8 cellular contexts compared by ENCODE assay signal in the genomic region with DNA sequence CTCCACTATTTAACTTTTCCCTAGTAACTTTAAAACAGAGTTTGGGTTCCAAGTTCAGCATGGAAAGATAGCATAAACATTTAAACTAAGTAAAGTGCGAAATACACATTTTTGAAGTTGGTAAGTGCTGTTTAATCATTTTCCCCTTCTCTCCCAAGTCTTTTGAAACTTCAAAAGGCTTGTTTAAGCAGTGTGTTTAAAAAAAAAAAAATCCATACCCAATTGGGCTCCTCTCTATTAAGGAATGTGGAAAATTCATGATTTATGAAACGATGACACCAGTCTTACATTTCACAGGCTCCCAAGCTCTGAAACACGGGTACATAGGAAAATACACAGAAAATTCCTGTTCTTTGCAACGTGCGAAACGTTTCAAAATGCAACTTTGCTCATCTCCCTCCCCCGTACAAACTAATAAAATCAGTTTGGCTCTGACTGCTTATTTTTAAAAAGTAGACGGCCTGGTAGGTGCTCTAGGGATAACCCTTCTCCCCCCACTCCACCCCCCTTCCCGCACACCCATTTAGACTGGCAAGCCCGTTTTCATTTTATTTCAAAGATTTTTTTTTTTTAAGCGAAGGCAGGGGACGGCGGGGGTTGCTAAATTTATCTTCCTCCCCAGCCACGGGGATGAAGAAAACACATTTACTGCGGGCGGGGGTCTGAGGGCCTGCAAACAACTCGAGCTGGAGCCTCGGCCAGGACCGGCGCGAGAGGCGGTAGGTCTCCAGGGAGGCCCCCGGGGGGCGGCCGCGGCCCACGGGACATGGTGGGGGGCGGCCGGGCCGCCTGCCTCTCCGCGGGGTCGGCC. TPM values are rescaled to one million over a fixed set of nuclear protein-coding genes. Genes with fewer than 3 reads are reported as not detected.
DNase-seq lines count a peak whose midpoint lies in the region; ATAC-seq and TF ChIP-seq lines count a peak whose summit lies in the region.

No MANE protein-coding gene starts in this region.

- CTCF ChIA-PET in activated naive CD4-positive, alpha-beta T cell treated with anti-CD3 and anti-CD28 coated beads, Interleukin-2, amount 10 ng/mL, durations not matched to agents 7 days and 5 days (lab: Charles Lee), result no interaction called here

- H3K27me3 Mint-ChIP-seq in activated naive CD4-positive, alpha-beta T cell treated with anti-CD3 and anti-CD28 coated beads, Interleukin-2, amount 10 ng/mL, durations not matched to agents 7 days and 5 days, result no peaks in the 10 kb centered on the region
- H3K27me3 Mint-ChIP-seq in immature natural killer cell (ENCODE audit: low read depth in 3 of 3), result peaks cover 3 to 14% (median 5%) of the 10 kb centered on the region in 3 donors

- H3K4me3 Mint-ChIP-seq in activated naive CD4-positive, alpha-beta T cell treated with anti-CD3 and anti-CD28 coated beads, Interleukin-2, amount 10 ng/mL, durations not matched to agents 7 days and 5 days, result peak overlapping the region; percentile 74
- H3K4me3 Mint-ChIP-seq in immature natural killer cell, result peak overlapping the region; percentile 74 to 92 (median 89)

- no peak for TF ChIP-seq CTCF in adrenal gland (IDR thresholded peaks at IDR 0.05)
- TF ChIP-seq CTCF in spleen (IDR thresholded peaks at IDR 0.05 in 8 of 11, conservative IDR thresholded peaks at IDR 0.05 in 3 of 11), result no peak

- H3K9me3 ChIP-seq in adrenal gland (replicated peaks in 1 of 3) (no peaks in the 10 kb centered on the region), spleen (no peaks in the 10 kb centered on the region)

- H3K36me3 ChIP-seq in adrenal gland (replicated peaks in 1 of 2) (no peaks in the 10 kb centered on the region), spleen (peaks cover 0 to 9% (median 0%) of the 10 kb centered on the region in 6 donors)

- no peaks in the 10 kb centered on the region for H3K9me3 Mint-ChIP-seq in activated naive CD4-positive, alpha-beta T cell treated with anti-CD3 and anti-CD28 coated beads, Interleukin-2, amount 10 ng/mL, durations not matched to agents 7 days and 5 days
- no peaks in the 10 kb centered on the region for H3K9me3 Mint-ChIP-seq in immature natural killer cell

- H3K27me3 ChIP-seq in adrenal gland (no peaks in the 10 kb centered on the region), spleen (replicated peaks in 1 of 7) (no peaks in the 10 kb centered on the region)

- peak overlapping the region; percentile 76 to 100 (median 99) for H3K27ac ChIP-seq in adrenal gland
- H3K27ac ChIP-seq in spleen, result peak overlapping the region; percentile 96 to 99 (median 98)

- TF ChIP-seq POLR2A in adrenal gland (IDR thresholded peaks at IDR 0.05) (peak in 1 of 2 donors; percentile 51), spleen (IDR thresholded peaks at IDR 0.05) (no peak)

- 1 to 3% (median 3%) methylated on average over 17 to 32 of the region's 33 CpGs for WGBS in adrenal gland, 4 donors
- 2 to 5% (median 3%) methylated on average over 14 to 33 of the region's 33 CpGs for WGBS in spleen, 5 donors

- H3K27ac Mint-ChIP-seq in activated naive CD4-positive, alpha-beta T cell treated with anti-CD3 and anti-CD28 coated beads, Interleukin-2, amount 10 ng/mL, durations not matched to agents 7 days and 5 days, result peak overlapping the region; percentile 97
- peak overlapping the region; percentile 88 to 98 (median 96) for H3K27ac Mint-ChIP-seq in immature natural killer cell

- peaks cover 23% of the 10 kb centered on the region for H3K36me3 Mint-ChIP-seq in activated naive CD4-positive, alpha-beta T cell treated with anti-CD3 and anti-CD28 coated beads, Interleukin-2, amount 10 ng/mL, durations not matched to agents 7 days and 5 days
- no peaks in the 10 kb centered on the region for H3K36me3 Mint-ChIP-seq in immature natural killer cell

- DNase-seq in activated naive CD4-positive, alpha-beta T cell treated with anti-CD3 and anti-CD28 coated beads, Interleukin-2, amount 10 ng/mL, durations not matched to agents 7 days and 5 days, result peak; percentile 38
- DNase-seq in activated naive CD4-positive, alpha-beta T cell treated with anti-CD3 and anti-CD28 coated beads, Interleukin-2, amount 50 U/mL, for 16 hours, result no peak
- DNase-seq in M059J (ENCODE audit: low read depth) (peak; percentile 57), adrenal gland (peak in 6 of 7 donors; percentile 13 to 53 (median 41)), immature natural killer cell (no peak), spleen (no peak)

- H3K4me3 ChIP-seq in adrenal gland (peak overlapping the region in 2 of 4 donors; percentile 76 to 86), spleen (peak overlapping the region; percentile 20 to 83 (median 54))

- intact Hi-C loops in adrenal gland (cut with DNase I), result no loop called here
- intact Hi-C loops in spleen (cut with DNase I; ENCODE audit: low total_unique reads), result loop anchor here (10.0 kb wide), 1 partner anchor 94 kb away; a partner anchor contains a TSS

- no peak for ATAC-seq in HG03378 (IDR thresholded peaks at IDR 0.05; ENCODE audit: unreplicated experiment)
- no peak for ATAC-seq in GM18868 (IDR thresholded peaks at IDR 0.05; ENCODE audit: unreplicated experiment)

- peaks cover 42 to 62% of the 10 kb centered on the region in 2 donors for H3K4me1 ChIP-seq in adrenal gland (replicated peaks in 1 of 2)
- H3K4me1 ChIP-seq in spleen, result peaks cover 43 to 62% (median 54%) of the 10 kb centered on the region in 6 donors

- H3K4me1 Mint-ChIP-seq in activated naive CD4-positive, alpha-beta T cell treated with anti-CD3 and anti-CD28 coated beads, Interleukin-2, amount 10 ng/mL, durations not matched to agents 7 days and 5 days, result peaks cover 63% of the 10 kb centered on the region
- H3K4me1 Mint-ChIP-seq in immature natural killer cell, result peaks cover 55 to 61% of the 10 kb centered on the region in 2 donors

RNA-seq across cellular contexts. Expression of a gene that starts 0.8 kb away (rescaled TPM):
- total RNA-seq in M059J (2014; rRNA removed; shearing (Covaris generic)), result 31.3 and 96.7 TPM in 2 replicates
- total RNA-seq in adrenal gland (10 to 100 TPM; 27.9 to 58.6 (median 46.9) TPM), spleen (100 to 1,000 TPM in 1 of 7 donors, 10 to 100 TPM in 6; 58.1 to 105 (median 77.7) TPM)
- polyA plus RNA-seq in adrenal gland (10 to 100 TPM in 2 of 3 donors, 1 to 10 TPM in 1; 8.1 to 12.5 (median 11.9) TPM), immature natural killer cell (10 to 100 TPM; 27.6 to 46.7 (median 38.6) TPM), spleen (1 to 10 TPM; 5.0 to 8.5 (median 6.8) TPM)

Comparison
In these comparisons a context has a peak if more than half of its experiments do, and no peak if none do; other contexts are left out.
1. DNase-seq: peak in activated naive CD4-positive, alpha-beta T cell treated with anti-CD3 and anti-CD28 coated beads, Interleukin-2, amount 10 ng/mL, durations not matched to agents 7 days and 5 days (single experiment), M059J (single experiment) and adrenal gland (6 of 7); none in activated naive CD4-positive, alpha-beta T cell treated with anti-CD3 and anti-CD28 coated beads, Interleukin-2, amount 50 U/mL, for 16 hours (single experiment), immature natural killer cell (0 of 3) and spleen (single experiment).